ENCODE assay signal across 8 cellular contexts in genomic region chr17:2050871-2051387, GRCh38. TPM values are rescaled to one million over a fixed set of nuclear protein-coding genes. Genes with fewer than 3 reads are reported as not detected.
DNase-seq lines count a peak whose midpoint lies in the region; ATAC-seq and TF ChIP-seq lines count a peak whose summit lies in the region.

No MANE protein-coding gene starts in this region.

- DNase-seq in GM23248 (peak; percentile 84), adipocyte (ENCODE audit: low read depth) (peak; percentile 51), left lung (peak in 1 of 2 donors; percentile 86), occipital lobe (lab: John Stamatoyannopoulos, UW) (no peak)

- H3K4me1 ChIP-seq in ACC112 (ENCODE audit: control insufficient read depth, insufficient read depth, low read length, unreplicated experiment) (no peaks in the 10 kb centered on the region), GM23248 (ENCODE audit: insufficient read depth) (peaks cover 8% of the 10 kb centered on the region; the same call in 1 of the 2 replicates), adipocyte (ENCODE audit: control insufficient read depth, insufficient read depth, low read length) (peaks cover 8% of the 10 kb centered on the region), left lung (peaks cover 26 to 59% of the 10 kb centered on the region in 2 donors)

- H3K4me3 ChIP-seq in ACC112 (ENCODE audit: low read depth, low read length) (peak overlapping the region; percentile 77), GM23248 (peak overlapping the region; percentile 68), adipocyte (ENCODE audit: low read length) (no peak overlapping the region), left lung (peak overlapping the region; percentile 45 to 66)

- in situ Hi-C loops in GM23248 (cut with MboI), result no loop called here

- peaks cover 10% of the 10 kb centered on the region; the same call in 1 of the 2 replicates for H3K27me3 ChIP-seq in ACC112 (ENCODE audit: insufficient read depth, low read length)
- H3K27me3 ChIP-seq in GM23248 (replicated peaks; ENCODE audit: insufficient read depth), result no peaks in the 10 kb centered on the region
- H3K27me3 ChIP-seq in adipocyte (replicated peaks; ENCODE audit: control insufficient read depth, insufficient read depth, low read length), result no peaks in the 10 kb centered on the region
- H3K27me3 ChIP-seq in left lung, result peaks cover 5 to 71% of the 10 kb centered on the region in 2 donors

- 2 to 3% methylated on average over 40 to 65 of the region's 69 CpGs for WGBS in GM23248 (ENCODE audit: low coverage in 1 of 2, low lambda C conversion rate in 2 of 2, missing lambda C conversion rate in 2 of 2), 2 experiments

- H3K9ac ChIP-seq in GM23248 (peak overlapping the region; percentile 62), adipocyte (ENCODE audit: low read length) (no peak overlapping the region)

- ATAC-seq in left lung (no peak), HG03196 (IDR thresholded peaks at IDR 0.05; ENCODE audit: unreplicated experiment) (no peak), HG02623 (IDR thresholded peaks at IDR 0.05; ENCODE audit: unreplicated experiment) (no peak)
- no peak for ATAC-seq in activated CD4-positive, CD25-positive, alpha-beta regulatory T cell treated with anti-CD3 and anti-CD28 coated beads, Interleukin-2, amount 50 U/mL, for 24 hours

- no peak for TF ChIP-seq CTCF in left lung (IDR thresholded peaks at IDR 0.05)

- H3K79me2 ChIP-seq in ACC112 (ENCODE audit: control insufficient read depth, insufficient read depth, low read length, unreplicated experiment) (no peaks in the 10 kb centered on the region), GM23248 (ENCODE audit: insufficient read depth) (no peaks in the 10 kb centered on the region)

- H3F3A ChIP-seq in GM23248 (ENCODE audit: insufficient read depth), result no peaks in the 10 kb centered on the region; the same call in 1 of the 2 replicates

- H4K20me1 ChIP-seq in GM23248 (ENCODE audit: insufficient read depth), result no peaks in the 10 kb centered on the region

- H2AFZ ChIP-seq in ACC112 (ENCODE audit: low read length, unreplicated experiment), result no peak overlapping the region
- no peak overlapping the region for H2AFZ ChIP-seq in GM23248

- H3K36me3 ChIP-seq in ACC112 (ENCODE audit: insufficient read depth, low read length), result no peaks in the 10 kb centered on the region
- no peaks in the 10 kb centered on the region for H3K36me3 ChIP-seq in GM23248 (ENCODE audit: low read depth)
- H3K36me3 ChIP-seq in adipocyte (ENCODE audit: control insufficient read depth, insufficient read depth, low read length, severe bottlenecking), result no peaks in the 10 kb centered on the region
- H3K36me3 ChIP-seq in left lung, result no peaks in the 10 kb centered on the region

- H3K9me2 ChIP-seq in GM23248 (ENCODE audit: insufficient read depth), result no peaks in the 10 kb centered on the region

- H3K27ac ChIP-seq in ACC112 (ENCODE audit: low read depth, low read length), result no peak overlapping the region
- H3K27ac ChIP-seq in GM23248, result no peak overlapping the region
- no peak overlapping the region for H3K27ac ChIP-seq in left lung

- intact Hi-C loops in left lung (cut with DNase I), result no loop called here

- peak overlapping the region; percentile 47 for H3K4me2 ChIP-seq in GM23248 (ENCODE audit: unreplicated experiment)

- H3K9me3 ChIP-seq in GM23248 (ENCODE audit: low read depth) (no peaks in the 10 kb centered on the region), adipocyte (ENCODE audit: control insufficient read depth, low read length) (no peaks in the 10 kb centered on the region), left lung (no peaks in the 10 kb centered on the region)

RNA-seq across cellular contexts. Expression of gene HIC1, which starts 4.0 kb away (rescaled TPM):
- 35.0 and 59.8 TPM in 2 replicates for total RNA-seq in GM23248 (2014; rRNA removed; shearing (Covaris generic))
- polyA plus RNA-seq in GM23248 (2016; fragmentation: Nextera tagmentation; extraction: Ambion mirVana), result 1.6 TPM in 2 replicates
- total RNA-seq in left lung (10 to 100 TPM; 25.5 to 28.2 TPM), occipital lobe (3.1 TPM)

RNA-seq across cellular contexts. Expression of gene OVCA2, which starts 9.1 kb away (rescaled TPM):
- total RNA-seq in GM23248 (2014; rRNA removed; shearing (Covaris generic)), result 67.3 and 92.0 TPM in 2 replicates
- 63.5 and 66.1 TPM in 2 replicates for polyA plus RNA-seq in GM23248 (2016; fragmentation: Nextera tagmentation; extraction: Ambion mirVana)
- 10 to 100 TPM; 26.1 to 28.7 TPM for total RNA-seq in left lung
- total RNA-seq in occipital lobe, result 15.8 TPM

RNA-seq across cellular contexts. Expression of gene DPH1, which starts 21.0 kb away (rescaled TPM):
- 51.2 and 58.1 TPM in 2 replicates for total RNA-seq in GM23248 (2014; rRNA removed; shearing (Covaris generic))
- polyA plus RNA-seq in GM23248 (2016; fragmentation: Nextera tagmentation; extraction: Ambion mirVana), result 41.1 and 41.2 TPM in 2 replicates
- total RNA-seq in left lung (10 to 100 TPM; 30.7 to 36.0 TPM), occipital lobe (20.7 TPM)

RNA-seq across cellular contexts. Expression of gene RTN4RL1, which starts 25.8 kb away (rescaled TPM):
- total RNA-seq in GM23248 (2014; rRNA removed; shearing (Covaris generic)), result 0.22 TPM in 1 of 2 replicates, not detected in the other
- not detected in 2 replicates for polyA plus RNA-seq in GM23248 (2016; fragmentation: Nextera tagmentation; extraction: Ambion mirVana)
- total RNA-seq in left lung (1 to 10 TPM; 2.7 to 5.1 TPM), occipital lobe (25.0 TPM)
